Comparison of ENCODE assay signal across 23 cellular contexts in genomic region chr3:66819993-66820501, GRCh38.
DNase-seq lines count a peak whose midpoint lies in the region; ATAC-seq, FAIRE-seq and TF ChIP-seq lines count a peak whose summit lies in the region.
"Had no signal": no experiment of that assay in that cellular context is flagged by ENCODE, and none has a peak within 500 bp of the region (broad histone marks: within the 10 kb centered on the region; RNA-seq: fewer than 3 reads in every experiment).

No MANE protein-coding gene starts in this region.

- no peak for FAIRE-seq in HepG2 (lab: Jason Lieb, UNC)

- H3K36me3 ChIP-seq in HepG2 (replicated peaks in 1 of 2; ENCODE audit: control insufficient read depth in 1 of 2, insufficient read depth in 2 of 2, low read length in 2 of 2): no peaks in the 10 kb centered on the region
- H3K36me3 ChIP-seq: left lung, SJCRH30, tibial artery had no signal

- H3K27me3 ChIP-seq in dorsolateral prefrontal cortex (no peaks in the 10 kb centered on the region), HepG2 (ENCODE audit: control insufficient read depth in 1 of 2, insufficient read depth in 2 of 2, low read length in 2 of 2) (no peaks in the 10 kb centered on the region)
- H3K27me3 ChIP-seq: left lung, SJCRH30, tibial artery had no signal

- no peaks in the 10 kb centered on the region for H3K79me2 ChIP-seq in HepG2 (ENCODE audit: insufficient read depth, low read length)

- DNase-seq in HT1080 (ENCODE audit: low read depth) (peak; percentile 24), dorsolateral prefrontal cortex (peak in 8 of 10 donors; percentile 30 to 67 (median 53)), HepG2 (ENCODE audit: low spot score) (peak; percentile 53), putamen (ENCODE audit: low spot score) (peak; percentile 93), GM13976 (ENCODE audit: low spot score) (no peak)
- DNase-seq: activated CD8-positive, alpha-beta memory T cell treated with anti-CD3 and anti-CD28 coated beads, Interleukin-2, amount 50 U/mL, for 4 hours; activated gamma-delta T cell; CD4-positive, alpha-beta T cell; effector CD8-positive, alpha-beta T cell; GDM1; glutamatergic neuron; KBM-7; left lung; MV-4-11; NCI-H1694; NCI-H226; PC-3; tibial artery had no signal

- POLR2A ChIA-PET in HepG2 (lab: Yijun Ruan, JAX): interaction anchor here (1.9 kb wide), 1 partner anchor 11 kb away, joined by 8 read pairs; no protein-coding TSS in a partner anchor

- TF ChIP-seq EP300 in HepG2 (IDR thresholded peaks at IDR 0.05; ENCODE audit: low read depth in 2 of 2, low read length in 2 of 2): peak in 1 of 2 experiments; percentile 69; a peak in 2 of 4 replicates
- TF ChIP-seq EP300 in HepG2 (CRISPR knock-in tag; IDR thresholded peaks at IDR 0.05; ENCODE audit: borderline replicate concordance): no peak

- ATAC-seq in HepG2 (peak; percentile 29), HG03439 (IDR thresholded peaks at IDR 0.05; ENCODE audit: unreplicated experiment) (no peak), HG03442 (IDR thresholded peaks at IDR 0.05; ENCODE audit: unreplicated experiment) (no peak), HG02798 (IDR thresholded peaks at IDR 0.05; ENCODE audit: poor library complexity, unreplicated experiment) (no peak)
- ATAC-seq: left lung, PC-3 had no signal

- TF ChIP-seq CTCF in dorsolateral prefrontal cortex (IDR thresholded peaks at IDR 0.05 in 54 of 56, conservative IDR thresholded peaks at IDR 0.05 in 2 of 56; ENCODE audit: low read depth in 1 of 56, partially characterized antibody in 56 of 56) (peak in 12 of 56 donors; percentile 8 to 40 (median 23)), HepG2 (CRISPR knock-in tag; IDR thresholded peaks at IDR 0.05) (no peak), GM13976 (IDR thresholded peaks at IDR 0.05; ENCODE audit: borderline replicate concordance, control extremely low read depth, extremely low read depth, insufficient read depth, missing control alignments) (no peak)

- CTCF ChIA-PET in HepG2 (lab: Yijun Ruan, JAX; ENCODE audit: low intra/inter-chr PET ratio, low total read pairs): no interaction called here

- no peaks in the 10 kb centered on the region for H3K9me3 ChIP-seq in HepG2 (ENCODE audit: low read length)
- H3K9me3 ChIP-seq: left lung, SJCRH30, tibial artery had no signal

- peak overlapping the region; percentile 50 for H3K4me2 ChIP-seq in HepG2 (ENCODE audit: low read depth, low read length)

- H2AFZ ChIP-seq in HepG2 (ENCODE audit: low read length): no peak overlapping the region

- no peaks in the 10 kb centered on the region for H4K20me1 ChIP-seq in HepG2 (ENCODE audit: insufficient read depth, low read length)

- no peak for TF ChIP-seq POLR2A in HepG2 (IDR thresholded peaks at IDR 0.05; ENCODE audit: insufficient read depth in 1 of 2, low read depth in 2 of 2, low read length in 2 of 2)

- WGBS in HepG2 (ENCODE audit: low lambda C conversion rate): 0% methylated on average over 3 of the region's 3 CpGs

- peaks cover 55% of the 10 kb centered on the region for H3K4me1 ChIP-seq in HepG2 (ENCODE audit: insufficient read depth, low read length)
- H3K4me1 ChIP-seq: left lung, SJCRH30 had no signal

- in situ Hi-C loops in HepG2 (cut with HindIII; ENCODE audit: extremely low pct_ligation_motif_present, low pct_unique_long_range_greater_than_20kb) (loop anchor here (5.0 kb wide), 2 partner anchors 413 to 543 kb away; no protein-coding TSS in a partner anchor), GM13976 (cut with MboI; ENCODE audit: low sequenced_read_pairs, unreplicated experiment) (loop anchor here (5.0 to 10.0 kb wide), 2 partner anchors 415 to 543 kb away; no protein-coding TSS in a partner anchor)

- intact Hi-C loops in dorsolateral prefrontal cortex (cut with DNase I) (loop anchor here (5.0 to 10.0 kb wide), 6 partner anchors 318 to 568 kb away; partner anchors contain the start of gene LRIG1 (in 2 of the 2)), HepG2 (cut with micrococcal nuclease; ENCODE audit: unreplicated experiment) (loop anchor here (1.0 to 5.0 kb wide), 2 partner anchors 318 to 544 kb away; partner anchors contain the start of gene LRIG1)

- TF ChIP-seq RAD21 in HepG2 (CRISPR knock-in tag; IDR thresholded peaks at IDR 0.05): no peak

- no peak overlapping the region for H3K9ac ChIP-seq in HepG2 (ENCODE audit: insufficient read depth, low read depth, low read length)

- H3K4me3 ChIP-seq in dorsolateral prefrontal cortex (peak overlapping the region in 16 of 59 donors; percentile 1 to 45 (median 14)), HepG2 (replicated peaks in 1 of 3; ENCODE audit: insufficient read depth in 1 of 3, low read depth in 2 of 3, low read length in 3 of 3) (no peak overlapping the region)
- H3K4me3 ChIP-seq: left lung, SJCRH30, tibial artery had no signal

- no TSS peak for BruUV-seq in HepG2 (replicated peaks; lab: Mats Ljungman, UMichigan)

- peak overlapping the region in 54 of 59 donors; percentile 14 to 91 (median 75) for H3K27ac ChIP-seq in dorsolateral prefrontal cortex
- H3K27ac ChIP-seq in HepG2 (ENCODE audit: extremely low read length, insufficient read depth, low read length): no peak overlapping the region
- H3K27ac ChIP-seq: left lung, SJCRH30, tibial artery, VCaP had no signal

TF ChIP-seq in HepG2, 621 proteins besides CTCF, POLR2A, EP300 and RAD21 (continues in another document):
- TF ChIP-seq ATF4 (CRISPR knock-in tag; IDR thresholded peaks at IDR 0.05) (0 out of 4 replicates have a peak, but pooled peaks of 1 of the 2 experiments have one; percentile 28), ASH2L (IDR thresholded peaks at IDR 0.05; ENCODE audit: insufficient read length, low read depth, low read length) (peak; percentile 37), ZBTB38 (CRISPR knock-in tag; IDR thresholded peaks at IDR 0.05) (no peak), ZNF253 (CRISPR knock-in tag; IDR thresholded peaks at IDR 0.05; ENCODE audit: borderline replicate concordance) (no peak), ZGPAT (CRISPR knock-in tag; IDR thresholded peaks at IDR 0.05) (0 out of 2 replicates have a peak, but pooled peaks have one; percentile 31), TCF7 (IDR thresholded peaks at IDR 0.05; ENCODE audit: low read depth) (peak; percentile 19; the same call in 1 of the 2 replicates), ATF1 (CRISPR knock-in tag; IDR thresholded peaks at IDR 0.05) (peak; percentile 51; the same call in 1 of the 2 replicates), SOX5 (CRISPR knock-in tag; IDR thresholded peaks at IDR 0.05; ENCODE audit: borderline replicate concordance) (peak; percentile 70; the same call in 1 of the 2 replicates), KLF12 (CRISPR knock-in tag; IDR thresholded peaks at IDR 0.05; ENCODE audit: borderline replicate concordance) (no peak), THRA (CRISPR knock-in tag; IDR thresholded peaks at IDR 0.05; ENCODE audit: borderline replicate concordance) (peak; percentile 95; the same call in 1 of the 2 replicates), HMG20A (CRISPR knock-in tag; IDR thresholded peaks at IDR 0.05; ENCODE audit: borderline replicate concordance) (peak; percentile 30; the same call in 1 of the 2 replicates), BCL6 (CRISPR knock-in tag; IDR thresholded peaks at IDR 0.05) (peak; percentile 64), SAP130 (CRISPR knock-in tag; IDR thresholded peaks at IDR 0.05; ENCODE audit: low read depth) (peak; percentile 41; the same call in 1 of the 2 replicates), RXRB (CRISPR knock-in tag; IDR thresholded peaks at IDR 0.05; ENCODE audit: borderline replicate concordance) (peak; percentile 84), ZBTB39 (CRISPR knock-in tag; IDR thresholded peaks at IDR 0.05) (no peak)
